In the genomic region with DNA sequence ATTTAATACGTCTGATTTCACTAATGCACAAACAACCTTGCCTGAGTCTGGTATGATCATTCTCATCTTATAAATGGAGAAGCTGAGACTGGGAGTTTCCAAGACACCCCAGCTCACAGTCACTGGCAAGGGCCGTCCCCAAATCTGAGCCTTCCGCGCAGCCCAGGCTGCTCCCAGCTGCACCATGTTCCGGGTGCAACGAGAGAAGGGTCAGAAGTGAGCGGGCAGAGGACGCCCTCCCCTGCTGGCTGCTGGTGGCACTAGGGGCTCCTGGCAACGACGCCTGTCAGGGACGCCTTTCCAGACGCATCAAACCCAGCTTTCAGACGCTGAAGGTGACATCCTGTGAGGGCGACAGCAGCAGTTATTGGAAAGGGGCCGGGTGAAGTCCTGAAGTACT, we compare ENCODE assay signal across 31 cellular contexts.
"Had no signal": no experiment of that assay in that cellular context is flagged by ENCODE, and none has a peak within 500 bp of the region (broad histone marks: within the 10 kb centered on the region; RNA-seq: fewer than 3 reads in every experiment).

No MANE protein-coding gene starts in this region.

- H2AFZ ChIP-seq: PC-9 had no signal

- H3K9me3 ChIP-seq: MG63, SJCRH30 had no signal

- DNase-seq: Kasumi-1, KG1, MG63, NCI-H1048, NCI-H1092 treated with DMSO at 0.1 percent for 48 hours, NCI-H1105 treated with DMSO at 0.1 percent for 48 hours, NCI-H1417, NCI-H1436, NCI-H146, NCI-H1694, NCI-H187, NCI-H2029 treated with DMSO at 0.1 percent for 48 hours, NCI-H2081 treated with DMSO at 0.1 percent for 48 hours, NCI-H2171 treated with DMSO at 0.1 percent for 48 hours, NCI-H2227 treated with DMSO at 0.1 percent for 48 hours, NCI-H345, NCI-H446, NCI-H510A treated with DMSO at 0.1 percent for 48 hours, NCI-H524 treated with DMSO at 0.1 percent for 48 hours, NCI-H526 treated with DMSO at 0.1 percent for 48 hours, NCI-H774, PC-9, SHP77, SIG-M5, SJCRH30 had no signal

- H3K4me1 ChIP-seq: SJCRH30 had no signal

- H3K27ac ChIP-seq: PC-9, RWPE1, SJCRH30, SK-N-MC had no signal

- ATAC-seq: K562, Panc1, Right ventricle myocardium inferior, SK-N-SH treated with all-trans-retinoic acid at 6 μM for 48 hours had no signal

- H3K4me3 ChIP-seq: K562, MG63, PC-9, SJCRH30, SK-N-MC had no signal

- H3K27me3 ChIP-seq: MG63 had no signal

- H3K4me2 ChIP-seq: PC-9 had no signal

- H3K36me3 ChIP-seq: MG63, SJCRH30 had no signal
